ENCODE assay signal across 10 cellular contexts in the genomic region with DNA sequence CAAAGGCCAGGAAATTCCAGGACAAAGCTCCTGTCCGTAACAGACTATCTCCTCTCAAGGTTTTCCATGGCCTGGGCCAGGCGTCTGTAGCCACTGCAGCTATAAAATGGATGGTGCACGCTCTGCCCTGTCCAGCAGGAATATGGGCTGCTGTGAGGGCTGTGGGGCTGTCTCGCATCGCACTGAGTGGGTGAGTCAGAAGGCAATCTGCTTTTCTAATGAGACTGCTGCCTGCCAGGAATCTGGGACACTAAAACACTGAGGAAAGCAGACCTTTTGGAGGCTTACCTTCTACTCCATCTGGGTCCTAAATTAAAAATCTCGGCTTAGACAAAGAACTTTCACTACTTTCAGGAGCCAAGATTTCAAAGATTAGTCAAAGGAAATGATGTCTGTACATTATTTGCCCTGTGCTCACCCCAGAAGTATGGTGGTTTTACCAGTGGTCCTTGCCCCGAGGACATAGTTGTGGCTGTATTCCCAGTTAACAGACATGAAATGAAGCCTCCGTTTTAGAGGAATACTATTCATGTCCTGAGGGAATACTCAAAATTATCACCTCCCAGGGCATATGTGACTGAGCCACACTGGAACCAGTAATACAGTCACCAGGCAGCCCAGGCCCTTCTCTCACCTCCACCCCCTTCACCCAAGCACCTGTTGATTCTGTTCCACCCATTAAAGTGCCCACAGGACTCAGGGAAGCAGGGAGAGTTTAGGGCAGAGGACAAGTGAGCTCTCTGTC. TPM values are rescaled to one million over a fixed set of nuclear protein-coding genes. Genes with fewer than 3 reads are reported as not detected.
DNase-seq lines count a peak whose midpoint lies in the region; ATAC-seq and TF ChIP-seq lines count a peak whose summit lies in the region.
"Had no signal": no experiment of that assay in that cellular context is flagged by ENCODE, and none has a peak within 500 bp of the region (broad histone marks: within the 10 kb centered on the region; RNA-seq: fewer than 3 reads in every experiment).

No MANE protein-coding gene starts in this region.

- intact Hi-C loops in CD14-positive monocyte (cut with micrococcal nuclease), result loop anchor here in 1 of 2 donors (5.0 kb wide), 1 partner anchor 36 kb away; no protein-coding TSS in a partner anchor

- H3K36me3 ChIP-seq in gastroesophageal sphincter, result peaks cover 0 to 44% of the 10 kb centered on the region in 2 donors

- peaks cover 3 to 73% (median 30%) of the 10 kb centered on the region in 3 donors for H3K4me1 ChIP-seq in gastroesophageal sphincter

- no peak overlapping the region for H3K4me3 Mint-ChIP-seq in CD14-positive monocyte
- no peak overlapping the region for H3K4me3 Mint-ChIP-seq in osteocyte (ENCODE audit: unreplicated experiment)

- peak overlapping the region in 3 of 4 donors; percentile 58 to 78 (median 73) for H3K27ac ChIP-seq in gastroesophageal sphincter

- H3K9me3 Mint-ChIP-seq in CD14-positive monocyte (no peaks in the 10 kb centered on the region), osteocyte (ENCODE audit: unreplicated experiment) (no peaks in the 10 kb centered on the region)

- no peak overlapping the region for H3K4me3 ChIP-seq in gastroesophageal sphincter

- TF ChIP-seq POLR2A in gastroesophageal sphincter (IDR thresholded peaks at IDR 0.05), result no peak

- no peaks in the 10 kb centered on the region for H3K9me3 ChIP-seq in gastroesophageal sphincter

- DNase-seq in CD14-positive monocyte (ENCODE audit: low spot score) (no peak), T1000 (lab: John Stamatoyannopoulos, UW) (peak; percentile 48), osteocyte (ENCODE audit: extremely low spot score, unreplicated experiment) (no peak), epidermal melanocyte (ENCODE audit: insufficient read length, low spot score) (no peak), HT-29 (ENCODE audit: low spot score) (no peak), left lobe of liver (ENCODE audit: low spot score) (no peak)
- DNase-seq: activated CD8-positive, alpha-beta memory T cell treated with anti-CD3 and anti-CD28 coated beads, Interleukin-2, amount 50 U/mL, for 48 hours; NCI-H2227 treated with DMSO at 0.1 percent for 48 hours had no signal

- H3K36me3 Mint-ChIP-seq in CD14-positive monocyte (peaks cover 46 to 67% of the 10 kb centered on the region in 2 donors), osteocyte (ENCODE audit: unreplicated experiment) (peaks cover 12% of the 10 kb centered on the region)

- peaks cover 44% of the 10 kb centered on the region for H3K4me1 Mint-ChIP-seq in CD14-positive monocyte
- peaks cover 47% of the 10 kb centered on the region for H3K4me1 Mint-ChIP-seq in osteocyte (ENCODE audit: unreplicated experiment)

- H3K27me3 Mint-ChIP-seq in CD14-positive monocyte (ENCODE audit: low read depth in 3 of 3) (peaks cover 0 to 4% (median 2%) of the 10 kb centered on the region in 3 donors), osteocyte (ENCODE audit: unreplicated experiment) (no peaks in the 10 kb centered on the region)

- H3K27ac Mint-ChIP-seq in CD14-positive monocyte, result peak overlapping the region in 5 of 7 donors; percentile 36 to 90 (median 70)
- H3K27ac Mint-ChIP-seq in osteocyte (ENCODE audit: unreplicated experiment), result peak overlapping the region; percentile 74

- 20 to 21% methylated on average over 2 to 8 of the region's 8 CpGs for WGBS in gastroesophageal sphincter (ENCODE audit: low coverage in 1 of 2), 2 donors

- ATAC-seq in gastroesophageal sphincter (peak; percentile 62), GM21619 (IDR thresholded peaks at IDR 0.05; ENCODE audit: unreplicated experiment) (no peak), left lobe of liver (no peak)

- TF ChIP-seq EP300 in gastroesophageal sphincter (IDR thresholded peaks at IDR 0.05), result no peak

- TF ChIP-seq CTCF in CD14-positive monocyte (IDR thresholded peaks at IDR 0.05) (no peak), gastroesophageal sphincter (IDR thresholded peaks at IDR 0.05) (peak in 2 of 4 experiments; percentile 9 to 39), osteocyte (IDR thresholded peaks at IDR 0.05) (no peak)

- H3K27me3 ChIP-seq in gastroesophageal sphincter, result no peaks in the 10 kb centered on the region

RNA-seq across cellular contexts. Expression of a gene that starts 56.4 kb away (rescaled TPM):
- 100 to 1,000 TPM in 1 of 2 donors, 10 to 100 TPM in 1; 82.2 to 105 TPM for polyA plus RNA-seq in CD14-positive monocyte
- 10 to 100 TPM; 66.1 to 99.7 (median 92.8) TPM for total RNA-seq in gastroesophageal sphincter
- 47.8 and 49.6 TPM in 2 replicates for total RNA-seq in osteocyte
- total RNA-seq in HT-29 (2014; rRNA removed; shearing (Covaris generic)), result 60.7 and 61.2 TPM in 2 replicates
- total RNA-seq in left lobe of liver, result 11.0 TPM
